Comparison of ENCODE assay signal across 8 cellular contexts in genomic region chr1:161119017-161119378, GRCh38. TPM values are rescaled to one million over a fixed set of nuclear protein-coding genes. Genes with fewer than 3 reads are reported as not detected.
DNase-seq lines count a peak whose midpoint lies in the region; ATAC-seq, FAIRE-seq and TF ChIP-seq lines count a peak whose summit lies in the region.

No MANE protein-coding gene starts in this region.

- POLR2A ChIA-PET in RWPE1 (lab: Yijun Ruan, JAX; ENCODE audit: low non-redundant PET): no interaction called here

- WGBS in endodermal cell (ENCODE audit: insufficient coverage in 1 of 2, insufficient read length in 1 of 2), 2 experiments: 77 to 90% methylated on average over 5 to 6 of the region's 6 CpGs

- no peaks in the 10 kb centered on the region for H3K27me3 ChIP-seq in endodermal cell (ENCODE audit: control insufficient read depth, insufficient read depth, low read length, poor library complexity, severe bottlenecking)

- H3K4me1 ChIP-seq in ES-I3 (ENCODE audit: insufficient read depth, low read length) (peaks cover 12% of the 10 kb centered on the region), endodermal cell (ENCODE audit: control insufficient read depth, insufficient read depth, low read length) (peaks cover 8% of the 10 kb centered on the region)

- ATAC-seq in natural killer cell treated with Interleukin-12 subunit alpha and Interleukin-12 subunit beta and Interleukin-15 and Interleukin-18, amount 100 ng/mL, for 72 hours: no peak
- ATAC-seq in HG02623 (IDR thresholded peaks at IDR 0.05; ENCODE audit: unreplicated experiment): no peak

- peak overlapping the region; percentile 99 for H3K4me3 ChIP-seq in endodermal cell (ENCODE audit: low read length)

- H3K27me3 Mint-ChIP-seq in endodermal cell (ENCODE audit: insufficient read depth): no peaks in the 10 kb centered on the region
- no peaks in the 10 kb centered on the region for H3K27me3 Mint-ChIP-seq in natural killer cell treated with Interleukin-12 subunit alpha and Interleukin-12 subunit beta and Interleukin-15 and Interleukin-18, amount 100 ng/mL, for 72 hours

- H3K9me3 ChIP-seq in ES-I3 (ENCODE audit: control insufficient read depth, insufficient read depth, low read length) (no peaks in the 10 kb centered on the region), endodermal cell (ENCODE audit: control insufficient read depth, low read length) (no peaks in the 10 kb centered on the region)

- TF ChIP-seq CTCF in RWPE1 (conservative IDR thresholded peaks at IDR 0.05; ENCODE audit: low read depth) (no peak), endodermal cell (conservative IDR thresholded peaks at IDR 0.05) (peak; percentile 47)

- H3K36me3 ChIP-seq in ES-I3 (ENCODE audit: insufficient read depth, low read length): peaks cover 26% of the 10 kb centered on the region
- peaks cover 50% of the 10 kb centered on the region for H3K36me3 ChIP-seq in endodermal cell (ENCODE audit: control insufficient read depth, insufficient read depth, low read length)

- DNase-seq in RWPE1 (ENCODE audit: low spot score) (no peak), endodermal cell (peak; percentile 75), Kasumi-1 (lab: John Stamatoyannopoulos, UW) (no peak), HTR-8/SVneo (ENCODE audit: insufficient read length, low spot score) (no peak), NCI-H1694 (lab: John Stamatoyannopoulos, UW) (no peak)
- no peak for DNase-seq in natural killer cell treated with Interleukin-12 subunit alpha and Interleukin-12 subunit beta and Interleukin-15 and Interleukin-18, amount 100 ng/mL, for 72 hours (ENCODE audit: low spot score)

- peak overlapping the region; percentile 96 for H3K4me3 Mint-ChIP-seq in endodermal cell
- peak overlapping the region; percentile 97 for H3K4me3 Mint-ChIP-seq in natural killer cell treated with Interleukin-12 subunit alpha and Interleukin-12 subunit beta and Interleukin-15 and Interleukin-18, amount 100 ng/mL, for 72 hours

- peaks cover 22% of the 10 kb centered on the region for H3K4me1 Mint-ChIP-seq in endodermal cell
- H3K4me1 Mint-ChIP-seq in natural killer cell treated with Interleukin-12 subunit alpha and Interleukin-12 subunit beta and Interleukin-15 and Interleukin-18, amount 100 ng/mL, for 72 hours (ENCODE audit: low read depth in 2 of 2): peaks cover 46% of the 10 kb centered on the region in 2 donors

- H3K9me3 Mint-ChIP-seq in endodermal cell: no peaks in the 10 kb centered on the region
- no peaks in the 10 kb centered on the region for H3K9me3 Mint-ChIP-seq in natural killer cell treated with Interleukin-12 subunit alpha and Interleukin-12 subunit beta and Interleukin-15 and Interleukin-18, amount 100 ng/mL, for 72 hours

- CTCF ChIA-PET in RWPE1 (lab: Yijun Ruan, JAX): no interaction called here

- peak overlapping the region; percentile 98 for H3K27ac Mint-ChIP-seq in endodermal cell
- H3K27ac Mint-ChIP-seq in natural killer cell treated with Interleukin-12 subunit alpha and Interleukin-12 subunit beta and Interleukin-15 and Interleukin-18, amount 100 ng/mL, for 72 hours: peak overlapping the region; percentile 89 to 90

- no peak for FAIRE-seq in HTR-8/SVneo (lab: Jason Lieb, UNC)

- H3K9ac ChIP-seq in ES-I3 (ENCODE audit: low read depth, low read length): peak overlapping the region; percentile 80; the same call in 1 of the 2 replicates
- peak overlapping the region; percentile 87 for H3K9ac ChIP-seq in endodermal cell (ENCODE audit: extremely low read depth, low read length, poor library complexity, severe bottlenecking)

- H3K27ac ChIP-seq in RWPE1 (peak overlapping the region; percentile 96), endodermal cell (ENCODE audit: low read depth, low read length) (no peak overlapping the region)

- H3K36me3 Mint-ChIP-seq in endodermal cell (ENCODE audit: low read depth): peaks cover 47% of the 10 kb centered on the region
- H3K36me3 Mint-ChIP-seq in natural killer cell treated with Interleukin-12 subunit alpha and Interleukin-12 subunit beta and Interleukin-15 and Interleukin-18, amount 100 ng/mL, for 72 hours: peaks cover 28% of the 10 kb centered on the region

RNA-seq across cellular contexts. Expression of gene NIT1, which starts 1.1 kb away (rescaled TPM):
- 10 to 100 TPM; 51.0 to 65.1 TPM for total RNA-seq in endodermal cell
- 61.7 TPM for polyA plus RNA-seq in endodermal cell (2013, experiment 1 of 2)
- polyA plus RNA-seq in endodermal cell (2013, experiment 2 of 2): 50.8 TPM
- 10 to 100 TPM; 29.3 to 37.2 TPM for total RNA-seq in natural killer cell treated with Interleukin-12 subunit alpha and Interleukin-12 subunit beta and Interleukin-15 and Interleukin-18, amount 100 ng/mL, for 72 hours

RNA-seq across cellular contexts. Expression of gene PFDN2, which starts 1.2 kb away (rescaled TPM):
- total RNA-seq in endodermal cell: 10 to 100 TPM; 62.9 to 95.7 TPM
- 114 TPM for polyA plus RNA-seq in endodermal cell (2013, experiment 1 of 2)
- polyA plus RNA-seq in endodermal cell (2013, experiment 2 of 2): 112 TPM
- 100 to 1,000 TPM in 1 of 2 donors, 10 to 100 TPM in 1; 92.6 to 122 TPM for total RNA-seq in natural killer cell treated with Interleukin-12 subunit alpha and Interleukin-12 subunit beta and Interleukin-15 and Interleukin-18, amount 100 ng/mL, for 72 hours

RNA-seq across cellular contexts. Expression of gene DEDD, which starts 13.5 kb away (rescaled TPM):
- 10 to 100 TPM; 34.2 to 39.8 TPM for total RNA-seq in endodermal cell
- polyA plus RNA-seq in endodermal cell (2013, experiment 1 of 2): 35.4 TPM
- 30.3 TPM for polyA plus RNA-seq in endodermal cell (2013, experiment 2 of 2)
- total RNA-seq in natural killer cell treated with Interleukin-12 subunit alpha and Interleukin-12 subunit beta and Interleukin-15 and Interleukin-18, amount 100 ng/mL, for 72 hours: 10 to 100 TPM; 34.9 to 42.5 TPM

RNA-seq across cellular contexts. Expression of gene KLHDC9, which starts 20.8 kb away (rescaled TPM):
- total RNA-seq in endodermal cell: 10 to 100 TPM; 14.6 to 25.4 TPM
- polyA plus RNA-seq in endodermal cell (2013, experiment 1 of 2): 14.0 TPM
- 10.8 TPM for polyA plus RNA-seq in endodermal cell (2013, experiment 2 of 2)
- total RNA-seq in natural killer cell treated with Interleukin-12 subunit alpha and Interleukin-12 subunit beta and Interleukin-15 and Interleukin-18, amount 100 ng/mL, for 72 hours: under 1 TPM in 1 of 2 donors, not detected in 1; 0.64 TPM

RNA-seq across cellular contexts. Expression of gene NECTIN4, which starts 29.6 kb away (rescaled TPM):
- not detected for total RNA-seq in endodermal cell
- not detected for polyA plus RNA-seq in endodermal cell (2013, experiment 1 of 2)
- polyA plus RNA-seq in endodermal cell (2013, experiment 2 of 2): not detected
- total RNA-seq in natural killer cell treated with Interleukin-12 subunit alpha and Interleukin-12 subunit beta and Interleukin-15 and Interleukin-18, amount 100 ng/mL, for 72 hours: not detected
